Comparison of ENCODE assay signal across 11 cellular contexts in the genomic region with DNA sequence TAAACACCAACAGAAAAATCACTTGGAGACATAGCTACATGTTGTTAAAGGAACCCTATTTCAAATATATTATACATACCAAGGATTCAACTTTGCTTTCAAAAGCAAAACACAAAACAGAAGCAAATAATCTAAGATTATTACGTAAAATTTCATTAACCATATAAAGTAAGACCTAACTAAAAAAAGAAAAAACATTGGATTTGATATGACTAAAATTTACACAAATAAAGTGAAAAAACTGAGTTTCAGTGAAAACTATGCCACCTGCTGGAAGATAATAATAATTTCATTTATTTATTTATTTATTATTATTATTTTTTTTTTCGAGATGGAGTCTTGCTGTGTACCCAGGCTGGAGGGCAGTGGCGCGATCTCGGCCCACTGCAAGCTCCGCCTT. TPM values are rescaled to one million over a fixed set of nuclear protein-coding genes. Genes with fewer than 3 reads are reported as not detected.
DNase-seq lines count a peak whose midpoint lies in the region; ATAC-seq and TF ChIP-seq lines count a peak whose summit lies in the region.
"Had no signal": no experiment of that assay in that cellular context is flagged by ENCODE, and none has a peak within 500 bp of the region (broad histone marks: within the 10 kb centered on the region; RNA-seq: fewer than 3 reads in every experiment).

No MANE protein-coding gene starts in this region.

- intact Hi-C loops in body of pancreas (cut with DNase I): no loop called here

- H3K4me2 ChIP-seq in DOHH2 (ENCODE audit: low read length) (no peak overlapping the region), hepatocyte (no peak overlapping the region)

- H3K36me3 ChIP-seq in DOHH2 (ENCODE audit: control insufficient read depth, low read length) (peaks cover 85% of the 10 kb centered on the region), hepatocyte (replicated peaks; ENCODE audit: insufficient read depth, low read depth) (no peaks in the 10 kb centered on the region), body of pancreas (replicated peaks in 1 of 2; ENCODE audit: insufficient read depth in 1 of 2, low read depth in 2 of 2) (no peaks in the 10 kb centered on the region)

- DNase-seq in amniotic epithelial cell (ENCODE audit: low read depth) (peak; percentile 13), hepatocyte (ENCODE audit: low spot score) (no peak), germinal center (ENCODE audit: low spot score) (no peak), body of pancreas (no peak)
- DNase-seq in activated naive CD4-positive, alpha-beta T cell treated with anti-CD3 and anti-CD28 coated beads, Interleukin-2, amount 50 U/mL, for 72 hours (ENCODE audit: low spot score in 2 of 2): no peak
- DNase-seq: activated CD8-positive, alpha-beta T cell treated with anti-CD3 and anti-CD28 coated beads, Interleukin-2, amount 10 ng/mL, durations not matched to agents 7 days and 5 days; Caco-2; stimulated activated naive CD8-positive, alpha-beta T cell treated with anti-CD3 and anti-CD28 coated beads, Interleukin-15, amount 100 ng/mL, for 72 hours had no signal

- H3K9me3 ChIP-seq in DOHH2 (ENCODE audit: control insufficient read depth, insufficient read depth, low read length) (no peaks in the 10 kb centered on the region), hepatocyte (ENCODE audit: low read depth) (no peaks in the 10 kb centered on the region), body of pancreas (no peaks in the 10 kb centered on the region)
- H3K9me3 ChIP-seq: Caco-2 had no signal

- H3K4me1 ChIP-seq in DOHH2 (ENCODE audit: control insufficient read depth, low read length): no peaks in the 10 kb centered on the region
- H3K4me1 ChIP-seq in hepatocyte (ENCODE audit: insufficient read depth): no peaks in the 10 kb centered on the region
- no peaks in the 10 kb centered on the region for H3K4me1 ChIP-seq in body of pancreas
- H3K4me1 ChIP-seq: Caco-2 had no signal

- H3K27me3 ChIP-seq in DOHH2 (ENCODE audit: control insufficient read depth, low read length) (no peaks in the 10 kb centered on the region), hepatocyte (no peaks in the 10 kb centered on the region), body of pancreas (no peaks in the 10 kb centered on the region)

- H3K9me2 ChIP-seq in DOHH2 (replicated peaks; ENCODE audit: control insufficient read depth, low read length) (no peaks in the 10 kb centered on the region), hepatocyte (replicated peaks; ENCODE audit: insufficient read depth) (no peaks in the 10 kb centered on the region)

- no peak overlapping the region for H3K27ac Mint-ChIP-seq in activated naive CD4-positive, alpha-beta T cell treated with anti-CD3 and anti-CD28 coated beads, Interleukin-2, amount 50 U/mL, for 72 hours
- H3K27ac Mint-ChIP-seq: activated CD8-positive, alpha-beta T cell treated with anti-CD3 and anti-CD28 coated beads, Interleukin-2, amount 10 ng/mL, durations not matched to agents 7 days and 5 days; stimulated activated naive CD8-positive, alpha-beta T cell treated with anti-CD3 and anti-CD28 coated beads, Interleukin-15, amount 100 ng/mL, for 72 hours had no signal

- H4K20me1 ChIP-seq in DOHH2 (ENCODE audit: control insufficient read depth, insufficient read depth, low read depth, low read length) (no peaks in the 10 kb centered on the region), hepatocyte (ENCODE audit: insufficient read depth, poor library complexity, severe bottlenecking) (no peaks in the 10 kb centered on the region)

- H3K27ac ChIP-seq in 22Rv1 (no peak overlapping the region), DOHH2 (ENCODE audit: low read depth, low read length) (no peak overlapping the region), hepatocyte (no peak overlapping the region), body of pancreas (no peak overlapping the region)

- 89% methylated on average over 6 of the region's 6 CpGs for WGBS in hepatocyte (ENCODE audit: low lambda C conversion rate, missing lambda C conversion rate)
- WGBS in body of pancreas, 2 donors: 78 to 80% methylated on average over 6 of the region's 6 CpGs

- no peaks in the 10 kb centered on the region for H3K9me3 Mint-ChIP-seq in activated naive CD4-positive, alpha-beta T cell treated with anti-CD3 and anti-CD28 coated beads, Interleukin-2, amount 50 U/mL, for 72 hours
- H3K9me3 Mint-ChIP-seq: stimulated activated naive CD8-positive, alpha-beta T cell treated with anti-CD3 and anti-CD28 coated beads, Interleukin-15, amount 100 ng/mL, for 72 hours had no signal

- H3F3A ChIP-seq in DOHH2 (ENCODE audit: control insufficient read depth, insufficient read depth): 0 out of 2 replicates have a peak, but pooled peaks cover 3% of the 10 kb centered on the region

- ATAC-seq in HG02642 (IDR thresholded peaks at IDR 0.05; ENCODE audit: poor library complexity, unreplicated experiment): no peak
- ATAC-seq in body of pancreas: no peak
- ATAC-seq in activated naive CD4-positive, alpha-beta T cell treated with anti-CD3 and anti-CD28 coated beads, Interleukin-2, amount 50 U/mL, for 72 hours: no peak
- ATAC-seq: activated CD8-positive, alpha-beta T cell treated with anti-CD3 and anti-CD28 coated beads, Interleukin-2, amount 10 ng/mL, durations not matched to agents 7 days and 5 days; stimulated activated naive CD8-positive, alpha-beta T cell treated with anti-CD3 and anti-CD28 coated beads, Interleukin-15, amount 100 ng/mL, for 72 hours had no signal

- H2AFZ ChIP-seq in hepatocyte: no peak overlapping the region

- H3K79me2 ChIP-seq in DOHH2 (ENCODE audit: control insufficient read depth, low read length): no peaks in the 10 kb centered on the region
- no peaks in the 10 kb centered on the region for H3K79me2 ChIP-seq in hepatocyte

- peaks cover 16 to 33% of the 10 kb centered on the region in 2 donors for H3K36me3 Mint-ChIP-seq in activated naive CD4-positive, alpha-beta T cell treated with anti-CD3 and anti-CD28 coated beads, Interleukin-2, amount 50 U/mL, for 72 hours

- H3K4me3 ChIP-seq in DOHH2 (ENCODE audit: low read length): no peak overlapping the region
- no peak overlapping the region for H3K4me3 ChIP-seq in hepatocyte
- no peak overlapping the region for H3K4me3 ChIP-seq in body of pancreas

- no peak for TF ChIP-seq POLR2A in body of pancreas (IDR thresholded peaks at IDR 0.05)

- TF ChIP-seq CTCF in 22Rv1 (IDR thresholded peaks at IDR 0.05) (peak; percentile 47), DOHH2 (IDR thresholded peaks at IDR 0.05; ENCODE audit: low read depth, low read length, poor library complexity, severe bottlenecking) (peak; percentile 30), hepatocyte (IDR thresholded peaks at IDR 0.05; ENCODE audit: poor library complexity) (peak; percentile 46), body of pancreas (IDR thresholded peaks at IDR 0.05) (peak in 1 of 7 experiments; percentile 19)

RNA-seq across cellular contexts. Expression of a gene that starts 45.2 kb away (rescaled TPM):
- total RNA-seq in hepatocyte (5.9 and 6.3 TPM in 2 replicates), body of pancreas (1 to 10 TPM in 1 of 2 donors, under 1 TPM in 1; 0.66 to 1.0 TPM)
- polyA plus RNA-seq in hepatocyte: 4.1 and 4.4 TPM in 2 replicates
- 10 to 100 TPM; 60.7 to 64.8 TPM for total RNA-seq in activated naive CD4-positive, alpha-beta T cell treated with anti-CD3 and anti-CD28 coated beads, Interleukin-2, amount 50 U/mL, for 72 hours

RNA-seq across cellular contexts. Expression of a gene that starts 45.3 kb away (rescaled TPM):
- total RNA-seq in hepatocyte (16.2 and 18.8 TPM in 2 replicates), body of pancreas (1 to 10 TPM; 6.6 to 9.9 TPM)
- polyA plus RNA-seq in hepatocyte: 4.1 and 5.3 TPM in 2 replicates
- total RNA-seq in activated naive CD4-positive, alpha-beta T cell treated with anti-CD3 and anti-CD28 coated beads, Interleukin-2, amount 50 U/mL, for 72 hours: 10 to 100 TPM; 26.6 to 33.7 TPM
